ENCODE assay signal across 8 cellular contexts in genomic region chr2:43387092-43388062, GRCh38.
DNase-seq lines count a peak whose midpoint lies in the region; ATAC-seq and TF ChIP-seq lines count a peak whose summit lies in the region.

No MANE protein-coding gene starts in this region.

- H3K9me3 ChIP-seq in MG63 (no peaks in the 10 kb centered on the region), left lung (no peaks in the 10 kb centered on the region)

- H3K36me3 ChIP-seq in MG63 = no peaks in the 10 kb centered on the region
- H3K36me3 ChIP-seq in left lung = no peaks in the 10 kb centered on the region

- H3K27ac ChIP-seq in left lung = peak overlapping the region in 1 of 2 donors; percentile 42

- peaks cover 8 to 19% of the 10 kb centered on the region in 2 donors for H3K4me1 ChIP-seq in left lung

- in situ Hi-C loops in KBM-7 (cut with MboI; ENCODE audit: low pct_unique_long_range_greater_than_20kb, low sequenced_read_pairs) = no loop called here

- intact Hi-C loops in left lung (cut with DNase I) = no loop called here

- H3K4me3 ChIP-seq in GM12865 (ENCODE audit: low read depth, low read length) (peak overlapping the region; percentile 46), MG63 (no peak overlapping the region), left lung (no peak overlapping the region)

- DNase-seq in GM12865 (ENCODE audit: low read depth) (peak; percentile 89), MG63 (peak; percentile 39), left lung (no peak), NCI-H2171 treated with DMSO at 0.1 percent for 48 hours (lab: John Stamatoyannopoulos, UW) (no peak), KBM-7 (no peak), Kasumi-1 (lab: John Stamatoyannopoulos, UW) (no peak), NCI-H524 treated with DMSO at 0.1 percent for 48 hours (lab: John Stamatoyannopoulos, UW) (no peak)

- no peak for TF ChIP-seq CTCF in GM12865 (IDR thresholded peaks at IDR 0.05; ENCODE audit: insufficient read depth, low read depth, low read length, missing control alignments)
- TF ChIP-seq CTCF in left lung (IDR thresholded peaks at IDR 0.05) = no peak

- ATAC-seq in GM21619 (IDR thresholded peaks at IDR 0.05; ENCODE audit: unreplicated experiment) (peak; percentile 85), left lung (peak; percentile 62)

- H3K27me3 ChIP-seq in MG63 (no peaks in the 10 kb centered on the region), left lung (no peaks in the 10 kb centered on the region)

Comparison
In these comparisons a context has a peak if more than half of its experiments do, and no peak if none do; other contexts are left out.
1. DNase-seq: peak in GM12865 (single experiment) and MG63 (single experiment); none in left lung (0 of 2), NCI-H2171 treated with DMSO at 0.1 percent for 48 hours (single experiment), KBM-7 (single experiment), Kasumi-1 (0 of 2) and NCI-H524 treated with DMSO at 0.1 percent for 48 hours (single experiment).